ENCODE assay signal across 28 cellular contexts in genomic region chr1:218852541-218852940, GRCh38.
"Had no signal": no experiment of that assay in that cellular context is flagged by ENCODE, and none has a peak within 500 bp of the region (broad histone marks: within the 10 kb centered on the region; RNA-seq: fewer than 3 reads in every experiment).

No MANE protein-coding gene starts in this region.

- H3K27me3 Mint-ChIP-seq: naive thymus-derived CD4-positive, alpha-beta T cell; natural killer cell treated with Interleukin-12 subunit alpha and Interleukin-12 subunit beta and Interleukin-15 and Interleukin-18, amount 100 ng/mL, for 72 hours; stimulated activated naive CD8-positive, alpha-beta T cell treated with anti-CD3 and anti-CD28 coated beads, Interleukin-15, Interleukin-2, amounts not matched to agents 100 ng/mL and 50 ng/mL, for 24 hours had no signal

- H3K4me1 ChIP-seq: left lung, pancreas, prostate gland, spleen, suprapubic skin, tibial artery had no signal

- H3K36me3 Mint-ChIP-seq: immature natural killer cell; naive thymus-derived CD4-positive, alpha-beta T cell; natural killer cell treated with Interleukin-12 subunit alpha and Interleukin-12 subunit beta and Interleukin-15 and Interleukin-18, amount 100 ng/mL, for 72 hours; stimulated activated effector memory CD8-positive, alpha-beta T cell treated with anti-CD3 and anti-CD28 coated beads, Interleukin-12 subunit alpha, Interleukin-12 subunit beta, amount 100 ng/mL, for 72 hours had no signal

- H3K9me3 Mint-ChIP-seq: neural crest cell; stimulated activated naive CD8-positive, alpha-beta T cell treated with anti-CD3 and anti-CD28 coated beads, Interleukin-15, Interleukin-2, amounts not matched to agents 100 ng/mL and 50 ng/mL, for 24 hours had no signal

- DNase-seq: hypothalamus; immature natural killer cell; kidney; left colon; left lung; lower lobe of right lung; mammary epithelial cell; mesenchymal stem cell; naive thymus-derived CD4-positive, alpha-beta T cell; nucleus accumbens; pancreas; retina; right cardiac atrium; small intestine; spleen; stimulated activated CD4-positive, alpha-beta T cell treated with anti-CD3 and anti-CD28 coated beads, Interleukin-4, amount 100 ng/mL, for 24 hours; stimulated activated naive CD4-positive, alpha-beta T cell; tibial artery; trophoblast cell; upper lobe of right lung had no signal

- H3K27me3 ChIP-seq: left lung, pancreas, spleen, suprapubic skin, tibial artery, upper lobe of right lung had no signal

- H3K4me1 Mint-ChIP-seq: immature natural killer cell; naive thymus-derived CD4-positive, alpha-beta T cell; neural crest cell; stimulated activated effector memory CD8-positive, alpha-beta T cell treated with anti-CD3 and anti-CD28 coated beads, Interleukin-12 subunit alpha, Interleukin-12 subunit beta, amount 100 ng/mL, for 72 hours had no signal

- H3K4me3 Mint-ChIP-seq: immature natural killer cell; naive thymus-derived CD4-positive, alpha-beta T cell; natural killer cell treated with Interleukin-12 subunit alpha and Interleukin-12 subunit beta and Interleukin-15 and Interleukin-18, amount 100 ng/mL, for 72 hours; neural crest cell; stimulated activated effector memory CD8-positive, alpha-beta T cell treated with anti-CD3 and anti-CD28 coated beads, Interleukin-12 subunit alpha, Interleukin-12 subunit beta, amount 100 ng/mL, for 72 hours; stimulated activated naive CD8-positive, alpha-beta T cell treated with anti-CD3 and anti-CD28 coated beads, Interleukin-15, Interleukin-2, amounts not matched to agents 100 ng/mL and 50 ng/mL, for 24 hours had no signal

- H3K27ac Mint-ChIP-seq: immature natural killer cell; naive thymus-derived CD4-positive, alpha-beta T cell; natural killer cell treated with Interleukin-12 subunit alpha and Interleukin-12 subunit beta and Interleukin-15 and Interleukin-18, amount 100 ng/mL, for 72 hours; stimulated activated effector memory CD8-positive, alpha-beta T cell treated with anti-CD3 and anti-CD28 coated beads, Interleukin-12 subunit alpha, Interleukin-12 subunit beta, amount 100 ng/mL, for 72 hours; stimulated activated naive CD8-positive, alpha-beta T cell treated with anti-CD3 and anti-CD28 coated beads, Interleukin-15, Interleukin-2, amounts not matched to agents 100 ng/mL and 50 ng/mL, for 24 hours had no signal

- ATAC-seq: left colon; left lung; lower lobe of right lung; naive thymus-derived CD4-positive, alpha-beta T cell; natural killer cell treated with Interleukin-12 subunit alpha and Interleukin-12 subunit beta and Interleukin-15 and Interleukin-18, amount 100 ng/mL, for 72 hours; pancreas; right cardiac atrium; sciatic nerve; stimulated activated effector memory CD8-positive, alpha-beta T cell treated with anti-CD3 and anti-CD28 coated beads, Interleukin-12 subunit alpha, Interleukin-12 subunit beta, amount 100 ng/mL, for 72 hours; upper lobe of right lung had no signal

- H3K9me3 ChIP-seq: left lung, lower lobe of right lung, pancreas, prostate gland, spleen, suprapubic skin, thoracic aorta, tibial artery, upper lobe of right lung had no signal

- H3K27ac ChIP-seq: left lung, lower lobe of right lung, pancreas, prostate gland, spleen, suprapubic skin, thoracic aorta, tibial artery, upper lobe of right lung had no signal

- H3K36me3 ChIP-seq: left lung, lower lobe of right lung, pancreas, prostate gland, spleen, suprapubic skin, thoracic aorta, tibial artery, upper lobe of right lung had no signal

- H3K4me3 ChIP-seq: left lung, lower lobe of right lung, pancreas, prostate gland, spleen, suprapubic skin, thoracic aorta, tibial artery, upper lobe of right lung had no signal
